Comparison of ENCODE assay signal across 8 cellular contexts in genomic region chr9:98074119-98074990, GRCh38. TPM values are rescaled to one million over a fixed set of nuclear protein-coding genes. Genes with fewer than 3 reads are reported as not detected.
DNase-seq lines count a peak whose midpoint lies in the region; ATAC-seq lines count a peak whose summit lies in the region.

No MANE protein-coding gene starts in this region.

- H3F3A ChIP-seq in GM23248 (ENCODE audit: insufficient read depth) = peaks cover 19% of the 10 kb centered on the region; the same call in 1 of the 2 replicates

- H3K4me2 ChIP-seq in GM23248 (ENCODE audit: unreplicated experiment) = peak overlapping the region; percentile 54

- H3K9me3 Mint-ChIP-seq in naive B cell = no peaks in the 10 kb centered on the region
- H3K9me3 Mint-ChIP-seq in stimulated activated naive CD8-positive, alpha-beta T cell treated with anti-CD3 and anti-CD28 coated beads, Interleukin-15, amount 100 ng/mL, for 72 hours = no peaks in the 10 kb centered on the region

- peaks cover 66% of the 10 kb centered on the region for H3K79me2 ChIP-seq in GM23248 (ENCODE audit: insufficient read depth)

- peaks cover 0 to 5% of the 10 kb centered on the region in 2 donors for H3K36me3 Mint-ChIP-seq in naive B cell

- no peaks in the 10 kb centered on the region for H3K27me3 Mint-ChIP-seq in naive B cell
- no peaks in the 10 kb centered on the region for H3K27me3 Mint-ChIP-seq in stimulated activated naive CD8-positive, alpha-beta T cell treated with anti-CD3 and anti-CD28 coated beads, Interleukin-15, amount 100 ng/mL, for 72 hours

- H3K4me3 ChIP-seq in GM23248 = no peak overlapping the region
- H3K4me3 ChIP-seq in esophagus (ENCODE audit: low read depth in 1 of 2, low read length in 2 of 2) = no peak overlapping the region

- H3K27me3 ChIP-seq in GM23248 (replicated peaks; ENCODE audit: insufficient read depth) (no peaks in the 10 kb centered on the region), esophagus (ENCODE audit: control insufficient read depth in 1 of 2, insufficient read depth in 2 of 2, low read length in 2 of 2) (no peaks in the 10 kb centered on the region)

- H3K9me2 ChIP-seq in GM23248 (ENCODE audit: insufficient read depth) = no peaks in the 10 kb centered on the region

- peak overlapping the region in 1 of 8 donors; percentile 18 for H3K4me3 Mint-ChIP-seq in naive B cell
- peak overlapping the region; percentile 73 to 77 for H3K4me3 Mint-ChIP-seq in stimulated activated naive CD8-positive, alpha-beta T cell treated with anti-CD3 and anti-CD28 coated beads, Interleukin-15, amount 100 ng/mL, for 72 hours

- H2AFZ ChIP-seq in GM23248 = peak overlapping the region; percentile 52; the same call in 1 of the 2 replicates

- H4K20me1 ChIP-seq in GM23248 (ENCODE audit: insufficient read depth) = no peaks in the 10 kb centered on the region

- in situ Hi-C loops in GM23248 (cut with MboI) = no loop called here

- peak; percentile 63 for DNase-seq in Ammon's horn (ENCODE audit: low spot score)
- DNase-seq in GM23248 = peak; percentile 73
- DNase-seq in NCI-H774 (lab: John Stamatoyannopoulos, UW) = peak; percentile 45
- DNase-seq in activated T-cell treated with anti-CD3 and anti-CD28 coated beads for 48 hours (ENCODE audit: low read depth) = peak; percentile 52
- peak; percentile 58 for DNase-seq in naive B cell
- DNase-seq in stimulated activated naive CD8-positive, alpha-beta T cell treated with anti-CD3 and anti-CD28 coated beads, Interleukin-15, amount 100 ng/mL, for 72 hours = peak; percentile 63

- H3K27ac ChIP-seq in GM23248 (peak overlapping the region; percentile 39), esophagus (ENCODE audit: low read depth in 2 of 2, low read length in 1 of 2) (peak overlapping the region; percentile 60 to 74)

- 40 to 41% methylated on average over 13 of the region's 13 CpGs for WGBS in GM23248 (ENCODE audit: low coverage in 1 of 2, low lambda C conversion rate in 2 of 2, missing lambda C conversion rate in 2 of 2), 2 experiments
- WGBS in esophagus, 2 donors = 27 to 28% methylated on average over 13 of the region's 13 CpGs

- peaks cover 9 to 18% (median 11%) of the 10 kb centered on the region in 3 donors for H3K4me1 Mint-ChIP-seq in naive B cell
- peaks cover 42% of the 10 kb centered on the region for H3K4me1 Mint-ChIP-seq in stimulated activated naive CD8-positive, alpha-beta T cell treated with anti-CD3 and anti-CD28 coated beads, Interleukin-15, amount 100 ng/mL, for 72 hours

- peaks cover 14% of the 10 kb centered on the region for H3K4me1 ChIP-seq in GM23248 (ENCODE audit: insufficient read depth)
- H3K4me1 ChIP-seq in esophagus (ENCODE audit: control insufficient read depth in 2 of 2, insufficient read depth in 2 of 2, low read length in 1 of 2) = peaks cover 0 to 11% of the 10 kb centered on the region in 2 donors

- H3K36me3 ChIP-seq in GM23248 (ENCODE audit: low read depth) (peaks cover 5% of the 10 kb centered on the region; the same call in 1 of the 2 replicates), esophagus (ENCODE audit: control insufficient read depth in 2 of 2, insufficient read depth in 2 of 2, low read length in 1 of 2) (peaks cover 0 to 5% of the 10 kb centered on the region in 2 donors)

- H3K9me3 ChIP-seq in GM23248 (ENCODE audit: low read depth) (no peaks in the 10 kb centered on the region), esophagus (ENCODE audit: control insufficient read depth in 2 of 2, insufficient read depth in 1 of 2, low read depth in 1 of 2, low read length in 1 of 2) (no peaks in the 10 kb centered on the region)

- peak; percentile 47 to 58 for ATAC-seq in naive B cell (ENCODE audit: low read depth in 2 of 2)
- peak; percentile 13 for ATAC-seq in stimulated activated naive CD8-positive, alpha-beta T cell treated with anti-CD3 and anti-CD28 coated beads, Interleukin-15, amount 100 ng/mL, for 72 hours
- ATAC-seq in GM21528 (IDR thresholded peaks at IDR 0.05; ENCODE audit: low FRiP score, unreplicated experiment) = no peak

- H3K27ac Mint-ChIP-seq in naive B cell = peak overlapping the region; percentile 19 to 90 (median 62)
- H3K27ac Mint-ChIP-seq in stimulated activated naive CD8-positive, alpha-beta T cell treated with anti-CD3 and anti-CD28 coated beads, Interleukin-15, amount 100 ng/mL, for 72 hours = peak overlapping the region; percentile 63 to 90

- peak overlapping the region; percentile 34; the same call in 1 of the 2 replicates for H3K9ac ChIP-seq in GM23248

RNA-seq across cellular contexts. Expression of gene NANS, which starts 17.8 kb away (rescaled TPM):
- 60.3 and 80.8 TPM in 2 replicates for total RNA-seq in GM23248 (2014; rRNA removed; shearing (Covaris generic))
- polyA plus RNA-seq in GM23248 (2016; fragmentation: Nextera tagmentation; extraction: Ambion mirVana) (128 and 133 TPM in 2 replicates), esophagus (10 to 100 TPM; 48.7 to 54.0 TPM), naive B cell (ENCODE audit: low read depth in 6 of 6) (10 to 100 TPM; 18.8 to 41.2 (median 29.5) TPM)

RNA-seq across cellular contexts. Expression of gene TRIM14, which starts 44.7 kb away (rescaled TPM):
- total RNA-seq in GM23248 (2014; rRNA removed; shearing (Covaris generic)) = 2.7 and 6.4 TPM in 2 replicates
- polyA plus RNA-seq in GM23248 (2016; fragmentation: Nextera tagmentation; extraction: Ambion mirVana) (7.8 and 8.0 TPM in 2 replicates), esophagus (10 to 100 TPM in 1 of 2 donors, 1 to 10 TPM in 1; 9.3 to 12.2 TPM), naive B cell (ENCODE audit: low read depth in 6 of 6) (10 to 100 TPM; 16.3 to 36.5 (median 20.4) TPM)
